Comparison of ENCODE assay signal across 33 cellular contexts in the genomic region with DNA sequence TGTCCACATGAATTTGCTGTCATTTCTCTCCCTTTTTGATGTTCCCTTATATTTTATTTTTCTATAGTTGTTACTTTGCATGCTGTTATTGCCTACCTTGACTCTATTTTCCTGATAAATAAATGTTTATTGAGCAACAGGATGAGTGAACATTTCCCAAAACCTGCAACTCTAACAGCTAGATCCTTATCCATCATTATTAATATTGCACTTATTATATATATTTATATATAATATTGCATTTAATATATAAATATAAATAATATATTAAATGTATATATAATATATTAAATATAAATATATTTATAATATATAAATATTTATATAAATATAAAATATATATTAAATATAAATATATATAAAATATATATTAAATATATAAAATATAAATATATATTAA.
DNase-seq lines count a peak whose midpoint lies in the region; ATAC-seq and TF ChIP-seq lines count a peak whose summit lies in the region.
"Had no signal": no experiment of that assay in that cellular context is flagged by ENCODE, and none has a peak within 500 bp of the region (broad histone marks: within the 10 kb centered on the region; RNA-seq: fewer than 3 reads in every experiment).

No MANE protein-coding gene starts in this region.

- no peaks in the 10 kb centered on the region for H4K20me1 ChIP-seq in HCT116 (ENCODE audit: insufficient read depth)
- H4K20me1 ChIP-seq: BLaER1; BLaER1 treated with 17β-estradiol and CSF1 and Interleukin-3, amounts not matched to agents 10 nM and 100 nM had no signal

- peak; percentile 22 for DNase-seq in SIG-M5 treated with dmso at 0.1 percent for 504 hours (lab: John Stamatoyannopoulos, UW; ENCODE audit: unreplicated experiment)
- DNase-seq in SIG-M5 (lab: John Stamatoyannopoulos, UW), result no peak
- DNase-seq in HCT116 (ENCODE audit: low read depth, low spot score), result no peak
- DNase-seq in WTC11 (ENCODE audit: low spot score), result no peak
- DNase-seq in substantia nigra (lab: John Stamatoyannopoulos, UW), result no peak
- DNase-seq: 8988T; ACHN; AML-193; BE2C; C1 segment of cervical spinal cord; Caco-2; Calu3; CD4-positive, alpha-beta T cell; CD8-positive, alpha-beta memory T cell; CD8-positive, alpha-beta T cell; COR-L47; DMS 273 treated with DMSO at 0.1 percent for 48 hours; DMS153; DMS53; DMS79; DMS79 treated with DMSO at 0.1 percent for 48 hours; DND-41; EL had no signal

- no peaks in the 10 kb centered on the region for H3K79me2 ChIP-seq in HCT116 (ENCODE audit: insufficient read depth, low read length)

- TF ChIP-seq CTCF in HCT116 (IDR thresholded peaks at IDR 0.05 in 2 of 3, conservative IDR thresholded peaks at IDR 0.05 in 1 of 3; ENCODE audit: borderline replicate concordance in 1 of 3, insufficient read depth in 1 of 3, low read depth in 2 of 3, low read length in 2 of 3) (no peak), WTC11 (IDR thresholded peaks at IDR 0.05) (no peak)

- BruUV-seq in HCT116 (replicated peaks; lab: Mats Ljungman, UMichigan), result no TSS peak

- no peaks in the 10 kb centered on the region for H3K9me3 ChIP-seq in HCT116 (ENCODE audit: control insufficient read depth in 1 of 2, insufficient read depth in 1 of 2, low read depth in 1 of 2, low read length in 2 of 2)
- H3K9me3 ChIP-seq: A549; BE2C; BLaER1; BLaER1 treated with 17β-estradiol and CSF1 and Interleukin-3, amounts not matched to agents 10 nM and 100 nM; Caco-2 had no signal

- H3K4me2 ChIP-seq in HCT116 (ENCODE audit: low read length), result no peak overlapping the region
- H3K4me2 ChIP-seq: A549; BLaER1; BLaER1 treated with 17β-estradiol and CSF1 and Interleukin-3, amounts not matched to agents 10 nM and 100 nM had no signal

- POLR2A ChIA-PET in HCT116 (lab: Charles Lee) (no interaction called here), WTC11 (lab: Charles Lee) (no interaction called here)

- no peaks in the 10 kb centered on the region for H3K4me1 ChIP-seq in HCT116 (ENCODE audit: control insufficient read depth in 1 of 2, insufficient read depth in 2 of 2, low read length in 2 of 2)
- H3K4me1 ChIP-seq: BE2C, BLaER1, Caco-2 had no signal

- no peaks in the 10 kb centered on the region for H3K36me3 Mint-ChIP-seq in WTC11
- H3K36me3 Mint-ChIP-seq: CD14-positive monocyte; CD4-positive, alpha-beta memory T cell; CD4-positive, CD25-positive, alpha-beta regulatory T cell; CD8-positive, alpha-beta memory T cell; CD8-positive, alpha-beta T cell had no signal

- H3K4me3 Mint-ChIP-seq in WTC11, result no peak overlapping the region
- H3K4me3 Mint-ChIP-seq: B cell; CD14-positive monocyte; CD4-positive, alpha-beta memory T cell; CD4-positive, alpha-beta T cell; CD4-positive, CD25-positive, alpha-beta regulatory T cell; CD8-positive, alpha-beta memory T cell; CD8-positive, alpha-beta T cell had no signal

- H3K27ac Mint-ChIP-seq in WTC11, result no peak overlapping the region
- H3K27ac Mint-ChIP-seq: B cell; CD14-positive monocyte; CD4-positive, alpha-beta memory T cell; CD4-positive, alpha-beta T cell; CD4-positive, CD25-positive, alpha-beta regulatory T cell; CD8-positive, alpha-beta memory T cell; CD8-positive, alpha-beta T cell had no signal

- no peak for TF ChIP-seq RAD21 in HCT116 (IDR thresholded peaks at IDR 0.05; ENCODE audit: low read depth)

- no peaks in the 10 kb centered on the region for H3K36me3 ChIP-seq in HCT116 (ENCODE audit: control insufficient read depth in 1 of 2, insufficient read depth in 2 of 2, low read length in 2 of 2)
- H3K36me3 ChIP-seq: BE2C; BLaER1; BLaER1 treated with 17β-estradiol and CSF1 and Interleukin-3, amounts not matched to agents 10 nM and 100 nM had no signal

- no peak for TF ChIP-seq POLR2A in HCT116 (IDR thresholded peaks at IDR 0.05; ENCODE audit: borderline replicate concordance, extremely low read depth, insufficient read depth, insufficient read length)

- no peak overlapping the region for H3K4me3 ChIP-seq in HCT116 (replicated peaks in 1 of 2; ENCODE audit: low read depth in 1 of 2, low read length in 2 of 2)
- H3K4me3 ChIP-seq: A549; BLaER1; BLaER1 treated with 17β-estradiol and CSF1 and Interleukin-3, amounts not matched to agents 10 nM and 100 nM had no signal

- no peak for ATAC-seq in HCT116
- ATAC-seq in WTC11, result no peak
- no peak for ATAC-seq in GM18511 (IDR thresholded peaks at IDR 0.05; ENCODE audit: unreplicated experiment)
- ATAC-seq: A549; CD8-positive, alpha-beta T cell had no signal

- H3K9me3 Mint-ChIP-seq in WTC11, result no peaks in the 10 kb centered on the region
- H3K9me3 Mint-ChIP-seq: CD4-positive, alpha-beta memory T cell; CD4-positive, alpha-beta T cell; CD8-positive, alpha-beta T cell had no signal

- H3K27me3 ChIP-seq in HCT116 (ENCODE audit: insufficient read depth, low read length), result no peaks in the 10 kb centered on the region
- H3K27me3 ChIP-seq: BE2C; BLaER1; BLaER1 treated with 17β-estradiol and CSF1 and Interleukin-3, amounts not matched to agents 10 nM and 100 nM had no signal

- CTCF ChIA-PET in HCT116 (lab: Charles Lee) (no interaction called here), WTC11 (lab: Charles Lee) (no interaction called here)

- no peaks in the 10 kb centered on the region for H3K27me3 Mint-ChIP-seq in WTC11 (ENCODE audit: low read depth)
- H3K27me3 Mint-ChIP-seq: B cell; CD4-positive, alpha-beta memory T cell; CD4-positive, alpha-beta T cell; CD8-positive, alpha-beta memory T cell had no signal

- H3K9ac ChIP-seq in HCT116 (ENCODE audit: low read length), result no peak overlapping the region
- H3K9ac ChIP-seq: BLaER1; BLaER1 treated with 17β-estradiol and CSF1 and Interleukin-3, amounts not matched to agents 10 nM and 100 nM had no signal

- RAD21 ChIA-PET in HCT116 (lab: Charles Lee; ENCODE audit: low non-redundant PET in 1 of 2, low total read pairs in 2 of 2, uncharacterized antibody in 2 of 2, unreplicated experiment in 2 of 2), result no interaction called here

- intact Hi-C loops in HCT116 (cut with micrococcal nuclease), result no loop called here

- no peaks in the 10 kb centered on the region for H3K9me2 ChIP-seq in HCT116 (ENCODE audit: insufficient read depth)

- H3K27ac ChIP-seq in HCT116 (ENCODE audit: low read depth, low read length) (no peak overlapping the region), substantia nigra (ENCODE audit: low read depth, low read length, poor library complexity, severe bottlenecking) (no peak overlapping the region)
- H3K27ac ChIP-seq: 22Rv1; A549; BLaER1; BLaER1 treated with 17β-estradiol and CSF1 and Interleukin-3, amounts not matched to agents 10 nM and 100 nM; C4-2B had no signal

- peak overlapping the region; percentile 54 for H2AFZ ChIP-seq in HCT116 (ENCODE audit: low read depth, low read length, poor library complexity, severe bottlenecking)

- peaks cover 20% of the 10 kb centered on the region for H3K4me1 Mint-ChIP-seq in WTC11
- H3K4me1 Mint-ChIP-seq: B cell; CD14-positive monocyte; CD4-positive, alpha-beta memory T cell; CD4-positive, CD25-positive, alpha-beta regulatory T cell; CD8-positive, alpha-beta memory T cell had no signal

TF ChIP-seq in HCT116, 20 proteins besides CTCF, POLR2A, EP300 and RAD21:
- TF ChIP-seq FOSL1 (IDR thresholded peaks at IDR 0.05; ENCODE audit: low read depth) (no peak), ZNF274 (IDR thresholded peaks at IDR 0.05; ENCODE audit: low read depth, low read length) (no peak)

TF ChIP-seq in WTC11, 78 proteins besides CTCF, POLR2A, EP300 and RAD21:
- TF ChIP-seq HMGA2 (CRISPR knock-in tag; IDR thresholded peaks at IDR 0.05), result peak; percentile 93
- no peak for TF ChIP-seq FOXK1 (CRISPR knock-in tag; IDR thresholded peaks at IDR 0.05)
